1 cellular context compared by ENCODE assay signal in genomic region chr12:32755051-32755653, GRCh38.
TF ChIP-seq lines count a peak whose summit lies in the region.

No MANE protein-coding gene starts in this region.

TF ChIP-seq in HEK293, 187 proteins besides CTCF, POLR2A, EP300 and RAD21 (continued from another document and continues in another):
- TF ChIP-seq ZNF585B (tag by site-specific recombination; IDR thresholded peaks at IDR 0.05) (no peak), ZBTB26 (tag by site-specific recombination; optimal IDR thresholded peaks at IDR 0.05) (peak; percentile 87), IKZF3 (tag by site-specific recombination; IDR thresholded peaks at IDR 0.05) (peak; percentile 66), ZNF214 (tag by site-specific recombination; IDR thresholded peaks at IDR 0.05; ENCODE audit: borderline replicate concordance) (no peak), ZSCAN4 (tag by site-specific recombination; IDR thresholded peaks at IDR 0.05) (0 out of 2 replicates have a peak, but pooled peaks have one; percentile 9), ZNF776 (tag by site-specific recombination; IDR thresholded peaks at IDR 0.05; ENCODE audit: borderline replicate concordance) (no peak), ZNF580 (tag by site-specific recombination; IDR thresholded peaks at IDR 0.05) (peak; percentile 89), ZNF24 (tag by site-specific recombination; IDR thresholded peaks at IDR 0.05) (0 out of 2 replicates have a peak, but pooled peaks have one; percentile 48), ZNF398 (tag by site-specific recombination; IDR thresholded peaks at IDR 0.05) (no peak), ZFP41 (tag by site-specific recombination; IDR thresholded peaks at IDR 0.05; ENCODE audit: borderline replicate concordance) (no peak), ZNF658 (tag by site-specific recombination; IDR thresholded peaks at IDR 0.05) (no peak), ZNF311 (tag by site-specific recombination; IDR thresholded peaks at IDR 0.05; ENCODE audit: borderline replicate concordance) (no peak), SP2 (tag by site-specific recombination; IDR thresholded peaks at IDR 0.05) (no peak; the same call in 1 of the 2 replicates), ZNF621 (tag by site-specific recombination; IDR thresholded peaks at IDR 0.05) (no peak), HOXA7 (CRISPR knock-in tag; IDR thresholded peaks at IDR 0.05; ENCODE audit: borderline replicate concordance) (no peak), ZNF664 (tag by site-specific recombination; IDR thresholded peaks at IDR 0.05) (no peak), BCL6B (tag by site-specific recombination; IDR thresholded peaks at IDR 0.05) (no peak), SP3 (tag by site-specific recombination; IDR thresholded peaks at IDR 0.05) (no peak), ZNF596 (tag by site-specific recombination; IDR thresholded peaks at IDR 0.05) (no peak), ZNF302 (tag by site-specific recombination; IDR thresholded peaks at IDR 0.05; ENCODE audit: low read depth) (no peak), ZNF202 (tag by site-specific recombination; IDR thresholded peaks at IDR 0.05; ENCODE audit: borderline replicate concordance) (no peak), ZNF155 (tag by site-specific recombination; IDR thresholded peaks at IDR 0.05) (no peak), ZSCAN16 (tag by site-specific recombination; IDR thresholded peaks at IDR 0.05) (no peak), ZNF529 (tag by site-specific recombination; IDR thresholded peaks at IDR 0.05; ENCODE audit: insufficient replicate concordance) (no peak), ZNF449 (tag by site-specific recombination; IDR thresholded peaks at IDR 0.05) (peak; percentile 11; the same call in 1 of the 2 replicates), ZEB2 (tag by site-specific recombination; IDR thresholded peaks at IDR 0.05) (peak; percentile 68), ZNF48 (tag by site-specific recombination; IDR thresholded peaks at IDR 0.05) (no peak), FEZF1 (tag by site-specific recombination; IDR thresholded peaks at IDR 0.05) (no peak), INSM2 (tag by site-specific recombination; IDR thresholded peaks at IDR 0.05) (0 out of 2 replicates have a peak, but pooled peaks have one; percentile 36), ZNF692 (tag by site-specific recombination; IDR thresholded peaks at IDR 0.05) (0 out of 2 replicates have a peak, but pooled peaks have one; percentile 34), ZBTB44 (tag by site-specific recombination; IDR thresholded peaks at IDR 0.05) (peak; percentile 55; the same call in 1 of the 2 replicates), ZNF76 (tag by site-specific recombination; IDR thresholded peaks at IDR 0.05; ENCODE audit: borderline replicate concordance, low read depth) (no peak), ZNF510 (tag by site-specific recombination; IDR thresholded peaks at IDR 0.05; ENCODE audit: insufficient replicate concordance) (no peak), ZNF791 (tag by site-specific recombination; IDR thresholded peaks at IDR 0.05) (no peak), ZNF335 (tag by site-specific recombination; conservative IDR thresholded peaks at IDR 0.05) (no peak; the same call in none of the 2 replicates), ZBTB21 (tag by site-specific recombination; IDR thresholded peaks at IDR 0.05) (no peak), ZNF404 (tag by site-specific recombination; IDR thresholded peaks at IDR 0.05) (no peak), KLF16 (tag by site-specific recombination; IDR thresholded peaks at IDR 0.05) (no peak; the same call in 1 of the 2 replicates), HOXC10 (CRISPR knock-in tag; IDR thresholded peaks at IDR 0.05) (no peak), ZNF654 (tag by site-specific recombination; IDR thresholded peaks at IDR 0.05; ENCODE audit: low read depth) (peak; percentile 79), ZNF704 (tag by site-specific recombination; IDR thresholded peaks at IDR 0.05) (no peak), ZNF530 (tag by site-specific recombination; IDR thresholded peaks at IDR 0.05; ENCODE audit: low read depth) (no peak), ZNF138 (tag by site-specific recombination; IDR thresholded peaks at IDR 0.05; ENCODE audit: borderline replicate concordance) (no peak), ZNF239 (tag by site-specific recombination; IDR thresholded peaks at IDR 0.05) (no peak; the same call in 1 of the 2 replicates), ZNF266 (tag by site-specific recombination; IDR thresholded peaks at IDR 0.05; ENCODE audit: low read depth) (no peak), ELK4 (IDR thresholded peaks at IDR 0.05; ENCODE audit: borderline replicate concordance, low read depth, low read length) (no peak), ZBTB48 (tag by site-specific recombination; IDR thresholded peaks at IDR 0.05) (no peak), ZNF292 (tag by site-specific recombination; IDR thresholded peaks at IDR 0.05; ENCODE audit: borderline replicate concordance, low read depth) (no peak), ZBTB20 (tag by site-specific recombination; IDR thresholded peaks at IDR 0.05) (peak; percentile 40), TCF7L2 (IDR thresholded peaks at IDR 0.05; ENCODE audit: borderline replicate concordance, low read depth, low read length) (no peak), KLF17 (tag by site-specific recombination; IDR thresholded peaks at IDR 0.05) (peak; percentile 46; the same call in 1 of the 2 replicates), ZNF843 (tag by site-specific recombination; IDR thresholded peaks at IDR 0.05) (no peak), BCL11A (tag by site-specific recombination; IDR thresholded peaks at IDR 0.05; ENCODE audit: low read depth) (peak; percentile 88; the same call in 1 of the 2 replicates)
